Comparison of ENCODE assay signal across 29 cellular contexts in the genomic region with DNA sequence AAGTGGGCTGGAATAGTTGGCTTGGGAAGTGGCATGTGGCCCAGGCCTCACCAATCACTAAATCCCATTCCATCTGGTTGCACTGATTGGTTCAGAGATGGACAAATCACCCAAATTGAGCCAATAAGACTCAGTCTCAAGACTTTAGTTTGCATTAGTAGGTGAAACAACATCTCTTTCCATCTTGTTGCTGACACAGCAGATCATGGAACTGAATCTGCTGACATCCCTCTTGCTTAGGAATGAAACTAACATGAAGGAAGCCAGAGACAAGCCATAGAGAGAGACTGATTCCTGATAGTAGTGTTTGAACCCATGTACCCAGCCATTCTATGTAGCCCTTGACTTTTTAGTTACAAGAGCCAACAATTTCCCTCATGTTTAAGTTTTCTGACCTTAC.
"Had no signal": no experiment of that assay in that cellular context is flagged by ENCODE, and none has a peak within 500 bp of the region (broad histone marks: within the 10 kb centered on the region; RNA-seq: fewer than 3 reads in every experiment).

No MANE protein-coding gene starts in this region.

- H3K4me3 ChIP-seq: colonic mucosa, coronary artery, dorsolateral prefrontal cortex, esophagus muscularis mucosa, esophagus squamous epithelium, gastrocnemius medialis, gastroesophageal sphincter, heart left ventricle, heart right ventricle had no signal

- H3K27ac Mint-ChIP-seq: dendritic cell treated with granulocyte-macrophage colony-stimulating factor and Interleukin-4, amounts not matched to agents 40 ng/mL and 50 ng/mL, for 4 days; effector memory CD8-positive, alpha-beta T cell; endodermal cell had no signal

- FAIRE-seq: colon, endometrium, endothelial cell of umbilical vein, frontal cortex had no signal

- H3K36me3 ChIP-seq: colonic mucosa, esophagus muscularis mucosa, esophagus squamous epithelium, gastrocnemius medialis, gastroesophageal sphincter, heart left ventricle, heart right ventricle had no signal

- H3K4me3 Mint-ChIP-seq: dendritic cell treated with granulocyte-macrophage colony-stimulating factor and Interleukin-4, amounts not matched to agents 40 ng/mL and 50 ng/mL, for 4 days; effector memory CD8-positive, alpha-beta T cell; endodermal cell had no signal

- H3K27me3 ChIP-seq: colonic mucosa, dorsolateral prefrontal cortex, esophagus squamous epithelium, foreskin keratinocyte, gastrocnemius medialis had no signal

- H3K27me3 Mint-ChIP-seq: dendritic cell treated with granulocyte-macrophage colony-stimulating factor and Interleukin-4, amounts not matched to agents 40 ng/mL and 50 ng/mL, for 4 days had no signal

- ATAC-seq: effector memory CD8-positive, alpha-beta T cell; esophagus mucosa; foreskin keratinocyte; gastrocnemius medialis; gastroesophageal sphincter; heart left ventricle; heart right ventricle had no signal

- DNase-seq: colonic mucosa; cortex of kidney; dermis blood vessel endothelial cell; dorsolateral prefrontal cortex; effector CD4-positive, alpha-beta T cell; effector CD8-positive, alpha-beta T cell; effector memory CD4-positive, alpha-beta T cell; effector memory CD8-positive, alpha-beta T cell; endodermal cell; erythroblast; esophagus squamous epithelium; foreskin fibroblast; foreskin keratinocyte; foreskin melanocyte; gastrocnemius medialis; glutamatergic neuron; head of caudate nucleus; heart left ventricle; heart right ventricle had no signal

- H3K4me1 ChIP-seq: colonic mucosa, esophagus muscularis mucosa, esophagus squamous epithelium, foreskin keratinocyte, gastrocnemius medialis, gastroesophageal sphincter, heart left ventricle, heart right ventricle had no signal

- H3K27ac ChIP-seq: colonic mucosa, coronary artery, dorsolateral prefrontal cortex, epithelial cell of prostate, esophagus muscularis mucosa, esophagus squamous epithelium, foreskin keratinocyte, gastrocnemius medialis, gastroesophageal sphincter, heart left ventricle, heart right ventricle had no signal

- H3K9me3 ChIP-seq: colonic mucosa, esophagus squamous epithelium, gastrocnemius medialis had no signal
